ENCODE assay signal across 20 cellular contexts in the genomic region with DNA sequence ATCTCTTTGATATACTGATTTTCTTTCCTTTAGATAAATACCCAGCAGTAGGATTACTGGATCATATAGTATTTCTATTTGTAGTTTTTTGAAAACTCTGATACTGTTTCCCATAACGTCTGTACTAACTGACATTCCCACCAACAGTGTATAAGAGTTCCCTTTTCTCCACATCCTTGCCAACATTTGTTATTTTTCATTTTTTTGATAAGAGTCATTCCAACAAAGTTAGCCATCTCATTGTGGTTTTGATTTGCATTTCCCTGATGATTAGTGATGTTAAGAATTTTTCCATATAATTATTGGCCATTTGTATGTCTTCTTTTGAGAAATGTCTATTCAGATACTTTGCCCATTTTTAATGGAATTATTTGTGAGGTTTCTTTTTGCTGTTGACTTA.
DNase-seq lines count a peak whose midpoint lies in the region; ATAC-seq and TF ChIP-seq lines count a peak whose summit lies in the region.
"Had no signal": no experiment of that assay in that cellular context is flagged by ENCODE, and none has a peak within 500 bp of the region (broad histone marks: within the 10 kb centered on the region; RNA-seq: fewer than 3 reads in every experiment).

No MANE protein-coding gene starts in this region.

- peak; percentile 62 for DNase-seq in HT1080 (ENCODE audit: low read depth)
- DNase-seq in amniotic stem cell (lab: John Stamatoyannopoulos, UW): peak; percentile 9
- peak; percentile 7 for DNase-seq in fibroblast of gingiva (ENCODE audit: low read depth)
- no peak for DNase-seq in osteoblast (ENCODE audit: insufficient read length, low spot score, missing footprints)
- DNase-seq in GM10248 (ENCODE audit: extremely low spot score): no peak
- no peak for DNase-seq in NCI-H1092 (lab: John Stamatoyannopoulos, UW)
- DNase-seq in spleen: no peak
- DNase-seq: Calu3; CD4-positive, alpha-beta T cell; DMS53; Kasumi-1; NCI-H2029; NCI-H2171 treated with DMSO at 0.1 percent for 48 hours; NCI-H748 treated with DMSO at 0.1 percent for 48 hours; OCI-M1; RPMI8226; SJCRH30; SW 1271 had no signal

- 66 to 81% (median 72%) methylated on average over 1 of the region's 1 CpG for WGBS in spleen, 5 donors

- H2AFZ ChIP-seq in osteoblast (ENCODE audit: low read length): no peak overlapping the region

- intact Hi-C loops in spleen (cut with DNase I; ENCODE audit: low total_unique reads): no loop called here

- H3K27ac ChIP-seq in osteoblast (ENCODE audit: low read depth, low read length) (peak overlapping the region; percentile 50), spleen (no peak overlapping the region)
- H3K27ac ChIP-seq: SJCRH30 had no signal

- no peak for TF ChIP-seq POLR2A in spleen (IDR thresholded peaks at IDR 0.05)

- H3K27me3 ChIP-seq in osteoblast (ENCODE audit: insufficient read depth, low read length) (no peaks in the 10 kb centered on the region), spleen (replicated peaks in 1 of 7) (no peaks in the 10 kb centered on the region)
- H3K27me3 ChIP-seq: SJCRH30 had no signal

- H3K4me3 ChIP-seq in osteoblast (ENCODE audit: insufficient read depth, low read length): no peak overlapping the region
- H3K4me3 ChIP-seq in spleen: no peak overlapping the region
- H3K4me3 ChIP-seq: GM12878, SJCRH30 had no signal

- no peaks in the 10 kb centered on the region for H3K9me3 ChIP-seq in osteoblast (ENCODE audit: low read depth, low read length)
- no peaks in the 10 kb centered on the region for H3K9me3 ChIP-seq in spleen
- H3K9me3 ChIP-seq: SJCRH30 had no signal

- POLR2A ChIA-PET in GM10248 (lab: Yijun Ruan, JAX): no interaction called here

- no peak overlapping the region for H3K4me2 ChIP-seq in osteoblast (ENCODE audit: insufficient read depth, low read length)

- H3K4me1 ChIP-seq in osteoblast (ENCODE audit: insufficient read depth, low read length) (no peaks in the 10 kb centered on the region), spleen (no peaks in the 10 kb centered on the region)
- H3K4me1 ChIP-seq: SJCRH30 had no signal

- TF ChIP-seq CTCF in osteoblast (IDR thresholded peaks at IDR 0.05; ENCODE audit: extremely low read depth, low read depth, low read length): no peak
- TF ChIP-seq CTCF in GM10248 (IDR thresholded peaks at IDR 0.05; ENCODE audit: control extremely low read depth, extremely low read depth, low read depth, missing control alignments): no peak
- TF ChIP-seq CTCF in spleen (IDR thresholded peaks at IDR 0.05 in 8 of 11, conservative IDR thresholded peaks at IDR 0.05 in 3 of 11): no peak

- H3K36me3 ChIP-seq in osteoblast (ENCODE audit: insufficient read depth, low read length) (no peaks in the 10 kb centered on the region), spleen (no peaks in the 10 kb centered on the region)
- H3K36me3 ChIP-seq: SJCRH30 had no signal

- no peak for ATAC-seq in HG02610 (IDR thresholded peaks at IDR 0.05; ENCODE audit: unreplicated experiment)
- ATAC-seq: GM12878 had no signal

- CTCF ChIA-PET in GM10248 (lab: Yijun Ruan, JAX): interaction anchor here (1.3 kb wide), 1 partner anchor 10 kb away, joined by 3 read pairs; no protein-coding TSS in a partner anchor

- no peaks in the 10 kb centered on the region for H4K20me1 ChIP-seq in osteoblast (ENCODE audit: insufficient read depth, low read length)

- H3K79me2 ChIP-seq in osteoblast (ENCODE audit: insufficient read depth, low read length): no peaks in the 10 kb centered on the region

Comparison
In these comparisons a context has a peak if more than half of its experiments do, and no peak if none do; other contexts are left out.
1. DNase-seq: peak in HT1080 (single experiment), amniotic stem cell (single experiment) and fibroblast of gingiva (single experiment); none in osteoblast (single experiment), GM10248 (single experiment), NCI-H1092 (single experiment) and spleen (single experiment).